In the genomic region with DNA sequence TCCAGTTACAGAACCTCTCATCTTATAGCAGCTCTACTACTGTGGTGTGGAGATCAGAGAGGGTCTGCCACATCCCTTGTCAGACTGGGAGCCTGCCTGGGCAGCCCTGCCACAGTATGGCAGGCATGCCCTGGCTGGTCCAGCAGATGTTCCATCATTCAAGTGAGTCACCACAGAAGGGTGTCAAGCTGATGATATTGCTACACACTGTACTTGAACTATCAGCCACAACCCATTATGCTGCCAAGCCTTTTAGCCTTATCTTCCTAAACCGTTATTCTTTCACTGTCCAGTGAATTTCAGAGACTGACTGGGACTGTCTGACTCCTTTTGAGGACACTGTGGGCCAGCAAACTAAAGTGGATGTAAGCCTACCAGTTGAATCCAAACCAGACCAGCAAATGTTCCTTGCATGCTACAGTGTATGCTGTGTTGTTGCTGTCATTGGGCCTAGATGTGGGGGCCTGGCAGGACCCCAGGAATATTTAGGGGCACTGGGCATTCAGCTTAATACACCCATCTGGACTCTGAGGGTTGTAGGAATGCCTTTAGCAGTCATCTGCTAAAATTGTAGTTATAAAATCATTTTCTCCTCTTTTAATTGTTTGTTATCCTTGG, we compare ENCODE assay signal across 12 cellular contexts.
DNase-seq lines count a peak whose midpoint lies in the region; ATAC-seq, FAIRE-seq and TF ChIP-seq lines count a peak whose summit lies in the region.
"Had no signal": no experiment of that assay in that cellular context is flagged by ENCODE, and none has a peak within 500 bp of the region (broad histone marks: within the 10 kb centered on the region; RNA-seq: fewer than 3 reads in every experiment).

No MANE protein-coding gene starts in this region.

- TF ChIP-seq RAD21 in A549 (conservative IDR thresholded peaks at IDR 0.05 in 1 of 2, IDR thresholded peaks at IDR 0.05 in 1 of 2), result no peak

- peak in 1 of 2 experiments; percentile 41 for DNase-seq in A549 (ENCODE audit: low read depth in 1 of 2, low spot score in 1 of 2)
- peak; percentile 50 for DNase-seq in HFF-Myc (ENCODE audit: extremely low read depth, low read depth)
- DNase-seq in SJCRH30, result peak; percentile 70 to 75
- peak; percentile 40 to 59 for DNase-seq in heart right ventricle
- DNase-seq in NCI-H1436 treated with DMSO at 0.1 percent for 48 hours (lab: John Stamatoyannopoulos, UW), result no peak
- no peak for DNase-seq in HEK293T (ENCODE audit: extremely low spot score)
- DNase-seq in iPS-NIHi11 (ENCODE audit: low spot score), result no peak
- DNase-seq: activated CD8-positive, alpha-beta memory T cell treated with anti-CD3 and anti-CD28 coated beads, Interleukin-2, amount 10 ng/mL, durations not matched to agents 7 days and 5 days; COR-L47; head of caudate nucleus; NCI-H526 had no signal

- H3K4me3 ChIP-seq in A549, result no peak overlapping the region
- H3K4me3 ChIP-seq in HFF-Myc (replicated peaks; ENCODE audit: low read depth, low read length), result no peak overlapping the region
- H3K4me3 ChIP-seq in SJCRH30, result no peak overlapping the region
- no peak overlapping the region for H3K4me3 ChIP-seq in heart right ventricle

- no peak for TF ChIP-seq EP300 in A549 (IDR thresholded peaks at IDR 0.05)

- H3K27me3 ChIP-seq in SJCRH30, result no peaks in the 10 kb centered on the region
- no peaks in the 10 kb centered on the region for H3K27me3 ChIP-seq in heart right ventricle

- WGBS in A549 (ENCODE audit: missing lambda C conversion rate), result 66% methylated on average over 1 of the region's 1 CpG
- whole genome bisulfite sequencing in heart right ventricle, 2 donors, result 35% methylated on average over 1 of the region's 1 CpG

- no peak for TF ChIP-seq CTCF in A549 (IDR thresholded peaks at IDR 0.05)
- no peak for TF ChIP-seq CTCF in HFF-Myc (IDR thresholded peaks at IDR 0.05; ENCODE audit: low read depth, low read length, missing control alignments)
- no peak for TF ChIP-seq CTCF in heart right ventricle (IDR thresholded peaks at IDR 0.05)

- H3K27ac ChIP-seq in A549 (peak overlapping the region; percentile 42 to 66; a peak in 5 of 6 replicates), SJCRH30 (peak overlapping the region; percentile 20), heart right ventricle (peak overlapping the region in 4 of 10 donors; percentile 28 to 64 (median 50))

- TF ChIP-seq POLR2A in A549 (IDR thresholded peaks at IDR 0.05; ENCODE audit: low read length), result no peak

- POLR2A ChIA-PET in A549 (lab: Yijun Ruan, JAX) (no interaction called here), HEK293T (lab: Yijun Ruan, JAX) (no interaction called here)

- CTCF ChIA-PET in A549 (lab: Yijun Ruan, JAX), result no interaction called here
- CTCF ChIA-PET in HEK293T (lab: Yijun Ruan, JAX), result no interaction called here

- FAIRE-seq in A549 (lab: Jason Lieb, UNC), result no peak

- intact Hi-C loops in heart right ventricle (cut with DNase I), result loop anchor here in 3 of 10 donors (5.0 to 10.0 kb wide), 2 partner anchors 196 to 204 kb away; a partner anchor contains a TSS

- H3K4me2 ChIP-seq in A549, result peak overlapping the region; percentile 2; the same call in 1 of the 3 replicates

- H3K4me1 ChIP-seq in A549 (peaks cover 14% of the 10 kb centered on the region; the same call in 2 of the 3 replicates), SJCRH30 (peaks cover 14% of the 10 kb centered on the region), heart right ventricle (peaks cover 5 to 71% (median 51%) of the 10 kb centered on the region in 9 donors)

- peak; percentile 81 to 88; a peak in 5 of 6 replicates for ATAC-seq in A549
- ATAC-seq in heart right ventricle, result peak; percentile 89 to 99 (median 96)
- ATAC-seq in GM21717 (IDR thresholded peaks at IDR 0.05; ENCODE audit: unreplicated experiment), result no peak
- ATAC-seq: activated CD8-positive, alpha-beta memory T cell treated with anti-CD3 and anti-CD28 coated beads, Interleukin-2, amount 10 ng/mL, durations not matched to agents 7 days and 5 days had no signal

- H3K9me3 ChIP-seq in A549 (peaks cover 4% of the 10 kb centered on the region; the same call in 1 of the 3 replicates), SJCRH30 (replicated peaks) (peaks cover 14% of the 10 kb centered on the region), heart right ventricle (peaks cover 0 to 26% (median 6%) of the 10 kb centered on the region in 11 donors)

- H3K36me3 ChIP-seq in SJCRH30 (no peaks in the 10 kb centered on the region), heart right ventricle (no peaks in the 10 kb centered on the region)

TF ChIP-seq in A549, 52 proteins besides CTCF, POLR2A, EP300 and RAD21:
- TF ChIP-seq CEBPB (IDR thresholded peaks at IDR 0.05) (0 out of 4 replicates have a peak, but pooled peaks of 1 of the 2 experiments have one; percentile 19), ZFP36 (IDR thresholded peaks at IDR 0.05; ENCODE audit: borderline replicate concordance, partially characterized antibody) (no peak), EHF (CRISPR knock-in tag; IDR thresholded peaks at IDR 0.05) (no peak), FOSL2 (IDR thresholded peaks at IDR 0.05) (no peak), FOSL2 (CRISPR knock-in tag; IDR thresholded peaks at IDR 0.05) (peak; percentile 27)

TF ChIP-seq in HEK293T, 16 proteins besides CTCF, POLR2A, EP300 and RAD21:
- TF ChIP-seq TARDBP (IDR thresholded peaks at IDR 0.05), result no peak
- TF ChIP-seq, protein P1, sequence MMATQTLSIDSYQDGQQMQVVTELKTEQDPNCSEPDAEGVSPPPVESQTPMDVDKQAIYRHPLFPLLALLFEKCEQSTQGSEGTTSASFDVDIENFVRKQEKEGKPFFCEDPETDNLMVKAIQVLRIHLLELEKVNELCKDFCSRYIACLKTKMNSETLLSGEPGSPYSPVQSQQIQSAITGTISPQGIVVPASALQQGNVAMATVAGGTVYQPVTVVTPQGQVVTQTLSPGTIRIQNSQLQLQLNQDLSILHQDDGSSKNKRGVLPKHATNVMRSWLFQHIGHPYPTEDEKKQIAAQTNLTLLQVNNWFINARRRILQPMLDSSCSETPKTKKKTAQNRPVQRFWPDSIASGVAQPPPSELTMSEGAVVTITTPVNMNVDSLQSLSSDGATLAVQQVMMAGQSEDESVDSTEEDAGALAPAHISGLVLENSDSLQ (IDR thresholded peaks at IDR 0.05), result no peak

Comparison
In these comparisons a context has a peak if more than half of its experiments do, and no peak if none do; other contexts are left out.
1. DNase-seq: peak in HFF-Myc (single experiment), SJCRH30 (2 of 2) and heart right ventricle (2 of 2); none in NCI-H1436 treated with DMSO at 0.1 percent for 48 hours (single experiment), HEK293T (single experiment) and iPS-NIHi11 (single experiment).